In the genomic region with DNA sequence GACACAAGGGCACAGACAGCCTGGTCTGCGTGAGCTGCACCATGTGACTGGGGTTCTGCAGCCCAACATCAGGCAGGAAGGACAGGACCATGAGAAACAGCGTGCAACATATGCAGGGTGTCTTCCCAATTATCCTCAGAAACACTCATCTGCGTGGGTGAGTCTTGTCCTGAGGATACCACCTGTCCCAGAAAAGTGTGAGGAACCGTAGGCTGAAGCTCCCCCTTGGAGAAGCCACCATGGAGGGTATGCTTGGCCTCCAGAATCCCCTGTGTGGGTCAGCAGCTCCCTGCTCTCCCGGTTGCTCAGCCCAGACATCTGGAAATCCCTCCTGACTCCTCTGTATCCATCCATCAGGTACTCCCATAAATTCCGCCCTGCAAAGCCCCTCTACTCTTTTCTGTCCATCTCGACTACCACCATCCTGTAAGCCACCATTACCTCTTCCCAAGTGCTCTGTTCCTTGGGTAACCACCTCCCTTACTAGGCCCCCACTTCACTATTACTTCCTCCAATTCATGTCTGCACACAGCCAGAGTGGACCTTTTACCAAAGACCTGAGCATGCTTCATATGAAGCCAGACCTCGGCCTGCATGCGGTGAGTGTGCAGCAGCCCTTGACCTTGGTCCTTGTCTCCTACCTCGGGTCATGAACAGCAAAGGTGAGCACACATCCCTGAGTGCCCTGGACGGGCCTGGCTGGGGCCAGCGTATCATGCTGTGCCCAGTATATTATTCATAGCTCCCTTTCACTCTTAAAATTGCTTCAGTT, we compare ENCODE assay signal across 22 cellular contexts. TPM values are rescaled to one million over a fixed set of nuclear protein-coding genes. Genes with fewer than 3 reads are reported as not detected.
DNase-seq lines count a peak whose midpoint lies in the region; ATAC-seq, FAIRE-seq and TF ChIP-seq lines count a peak whose summit lies in the region.
"Had no signal": no experiment of that assay in that cellular context is flagged by ENCODE, and none has a peak within 500 bp of the region (broad histone marks: within the 10 kb centered on the region; RNA-seq: fewer than 3 reads in every experiment).

No MANE protein-coding gene starts in this region.

- CTCF ChIA-PET in activated CD4-positive, alpha-beta T cell treated with anti-CD3 and anti-CD28 coated beads for 36 hours (lab: Charles Lee), result interaction anchor here (1.2 kb wide), 1 partner anchor 104 kb away, joined by 3 read pairs; no protein-coding TSS in a partner anchor
- CTCF ChIA-PET in activated CD4-positive, alpha-beta T cell treated with anti-CD3 and anti-CD28 coated beads, Interleukin-2, amount 10 ng/mL, durations not matched to agents 7 days and 5 days (lab: Charles Lee), result interaction anchor here (1.1 kb wide), 1 partner anchor 13 kb away, joined by 4 read pairs; no protein-coding TSS in a partner anchor

- peak overlapping the region; percentile 52 for H3K27ac Mint-ChIP-seq in activated CD4-positive, alpha-beta T cell treated with anti-CD3 and anti-CD28 coated beads for 36 hours
- H3K27ac Mint-ChIP-seq in activated CD4-positive, alpha-beta T cell treated with anti-CD3 and anti-CD28 coated beads, Interleukin-2, amount 10 ng/mL, durations not matched to agents 7 days and 5 days, result no peak overlapping the region
- H3K27ac Mint-ChIP-seq in astrocyte (ENCODE audit: unreplicated experiment), result peak overlapping the region; percentile 81
- H3K27ac Mint-ChIP-seq in stimulated activated effector memory CD8-positive, alpha-beta T cell treated with anti-CD3 and anti-CD28 coated beads, Interleukin-12 subunit alpha, Interleukin-12 subunit beta, amount 100 ng/mL, for 72 hours, result no peak overlapping the region
- H3K27ac Mint-ChIP-seq: activated CD4-positive, alpha-beta T cell treated with anti-CD3 and anti-CD28 coated beads, Interleukin-2, amount 10 ng/mL, durations not matched to agents 24 days and 14 days had no signal

- POLR2A ChIA-PET in activated CD4-positive, alpha-beta T cell treated with anti-CD3 and anti-CD28 coated beads for 36 hours (lab: Charles Lee), result no interaction called here
- POLR2A ChIA-PET in activated CD4-positive, alpha-beta T cell treated with anti-CD3 and anti-CD28 coated beads, Interleukin-2, amount 10 ng/mL, durations not matched to agents 7 days and 5 days (lab: Charles Lee), result no interaction called here

- no peaks in the 10 kb centered on the region for H3K79me2 ChIP-seq in astrocyte (ENCODE audit: insufficient read depth, low read length)

- H3K27me3 ChIP-seq in astrocyte (ENCODE audit: insufficient read depth, low read length) (no peaks in the 10 kb centered on the region), transverse colon (no peaks in the 10 kb centered on the region)

- FAIRE-seq in astrocyte (lab: Jason Lieb, UNC), result no peak
- FAIRE-seq: bronchial epithelial cell, frontal cortex, islet of Langerhans had no signal

- no peaks in the 10 kb centered on the region for H3K27me3 Mint-ChIP-seq in activated CD4-positive, alpha-beta T cell treated with anti-CD3 and anti-CD28 coated beads for 36 hours
- no peaks in the 10 kb centered on the region for H3K27me3 Mint-ChIP-seq in activated CD4-positive, alpha-beta T cell treated with anti-CD3 and anti-CD28 coated beads, Interleukin-2, amount 10 ng/mL, durations not matched to agents 7 days and 5 days
- H3K27me3 Mint-ChIP-seq in astrocyte (ENCODE audit: low read depth, unreplicated experiment), result peaks cover 1% of the 10 kb centered on the region

- H3K4me1 ChIP-seq in astrocyte (ENCODE audit: insufficient read depth, low read length) (peaks cover 27% of the 10 kb centered on the region), transverse colon (peaks cover 0 to 5% (median 2%) of the 10 kb centered on the region in 4 donors)

- no peak for ATAC-seq in activated CD4-positive, alpha-beta T cell treated with anti-CD3 and anti-CD28 coated beads for 36 hours
- no peak for ATAC-seq in HG03095 (IDR thresholded peaks at IDR 0.05; ENCODE audit: unreplicated experiment)
- ATAC-seq in HG02588 (IDR thresholded peaks at IDR 0.05; ENCODE audit: unreplicated experiment), result no peak
- no peak for ATAC-seq in stimulated activated effector memory CD8-positive, alpha-beta T cell treated with anti-CD3 and anti-CD28 coated beads, Interleukin-12 subunit alpha, Interleukin-12 subunit beta, amount 100 ng/mL, for 72 hours
- ATAC-seq: naive thymus-derived CD8-positive, alpha-beta T cell had no signal

- H3K36me3 ChIP-seq in astrocyte (ENCODE audit: insufficient read depth, low read length), result no peaks in the 10 kb centered on the region
- no peaks in the 10 kb centered on the region for H3K36me3 ChIP-seq in transverse colon

- peak overlapping the region; percentile 53 for H3K9ac ChIP-seq in astrocyte (ENCODE audit: low read length)

- peak overlapping the region; percentile 91 for H3K27ac ChIP-seq in astrocyte (ENCODE audit: low read depth, low read length)
- peak overlapping the region; percentile 24 to 30 (median 28) for H3K27ac ChIP-seq in transverse colon

- no peaks in the 10 kb centered on the region for H4K20me1 ChIP-seq in astrocyte (ENCODE audit: insufficient read depth, low read length)

- peaks cover 28% of the 10 kb centered on the region for H3K4me1 Mint-ChIP-seq in activated CD4-positive, alpha-beta T cell treated with anti-CD3 and anti-CD28 coated beads for 36 hours
- H3K4me1 Mint-ChIP-seq in activated CD4-positive, alpha-beta T cell treated with anti-CD3 and anti-CD28 coated beads, Interleukin-2, amount 10 ng/mL, durations not matched to agents 7 days and 5 days, result no peaks in the 10 kb centered on the region
- H3K4me1 Mint-ChIP-seq in astrocyte (ENCODE audit: low read depth, unreplicated experiment), result peaks cover 21% of the 10 kb centered on the region
- peaks cover 21% of the 10 kb centered on the region for H3K4me1 Mint-ChIP-seq in stimulated activated effector memory CD8-positive, alpha-beta T cell treated with anti-CD3 and anti-CD28 coated beads, Interleukin-12 subunit alpha, Interleukin-12 subunit beta, amount 100 ng/mL, for 72 hours
- H3K4me1 Mint-ChIP-seq: naive thymus-derived CD8-positive, alpha-beta T cell had no signal

- H3K4me3 ChIP-seq in astrocyte (ENCODE audit: insufficient read depth, low read depth, low read length) (no peak overlapping the region), transverse colon (no peak overlapping the region)
- H3K4me3 ChIP-seq: skin epidermis had no signal

- 86% methylated on average over 7 to 12 of the region's 12 CpGs for WGBS in transverse colon (ENCODE audit: low coverage in 1 of 2), 2 donors

- H3K9me3 ChIP-seq in astrocyte (ENCODE audit: insufficient read depth, low read depth, low read length) (peaks cover 4% of the 10 kb centered on the region), transverse colon (no peaks in the 10 kb centered on the region)

- in situ Hi-C loops in transverse colon (cut with MboI; ENCODE audit: low pct_ligation_motif_present in 1 of 4, low pct_unique_long_range_greater_than_20kb in 1 of 4, low sequenced_read_pairs in 3 of 4), result no loop called here

- no peak for TF ChIP-seq CTCF in astrocyte (IDR thresholded peaks at IDR 0.05; ENCODE audit: insufficient read depth, low read depth, low read length)
- TF ChIP-seq CTCF in transverse colon (IDR thresholded peaks at IDR 0.05), result no peak

- H3K36me3 Mint-ChIP-seq in activated CD4-positive, alpha-beta T cell treated with anti-CD3 and anti-CD28 coated beads for 36 hours (ENCODE audit: low read depth), result no peaks in the 10 kb centered on the region
- no peaks in the 10 kb centered on the region for H3K36me3 Mint-ChIP-seq in activated CD4-positive, alpha-beta T cell treated with anti-CD3 and anti-CD28 coated beads, Interleukin-2, amount 10 ng/mL, durations not matched to agents 7 days and 5 days (ENCODE audit: low read depth)
- peaks cover 2% of the 10 kb centered on the region for H3K36me3 Mint-ChIP-seq in astrocyte (ENCODE audit: low read depth, unreplicated experiment)
- H3K36me3 Mint-ChIP-seq in stimulated activated effector memory CD8-positive, alpha-beta T cell treated with anti-CD3 and anti-CD28 coated beads, Interleukin-12 subunit alpha, Interleukin-12 subunit beta, amount 100 ng/mL, for 72 hours, result no peaks in the 10 kb centered on the region
- H3K36me3 Mint-ChIP-seq: naive thymus-derived CD8-positive, alpha-beta T cell had no signal

- no peak overlapping the region for H3K4me3 Mint-ChIP-seq in activated CD4-positive, alpha-beta T cell treated with anti-CD3 and anti-CD28 coated beads for 36 hours
- H3K4me3 Mint-ChIP-seq in activated CD4-positive, alpha-beta T cell treated with anti-CD3 and anti-CD28 coated beads, Interleukin-2, amount 10 ng/mL, durations not matched to agents 7 days and 5 days, result no peak overlapping the region
- H3K4me3 Mint-ChIP-seq in astrocyte (ENCODE audit: unreplicated experiment), result peak overlapping the region; percentile 15
- no peak overlapping the region for H3K4me3 Mint-ChIP-seq in stimulated activated effector memory CD8-positive, alpha-beta T cell treated with anti-CD3 and anti-CD28 coated beads, Interleukin-12 subunit alpha, Interleukin-12 subunit beta, amount 100 ng/mL, for 72 hours
- H3K4me3 Mint-ChIP-seq: activated CD4-positive, alpha-beta T cell treated with anti-CD3 and anti-CD28 coated beads, Interleukin-2, amount 10 ng/mL, durations not matched to agents 24 days and 14 days; naive thymus-derived CD8-positive, alpha-beta T cell had no signal

- H2AFZ ChIP-seq in astrocyte (ENCODE audit: low read depth, low read length), result no peak overlapping the region

- H3K4me2 ChIP-seq in astrocyte (ENCODE audit: low read length), result peak overlapping the region; percentile 66

- intact Hi-C loops in activated CD4-positive, alpha-beta T cell treated with anti-CD3 and anti-CD28 coated beads for 36 hours (cut with DNase I, micrococcal nuclease), result loop anchor here in 1 of 2 experiments (2.0 to 5.0 kb wide), 2 partner anchors 72 to 74 kb away; no protein-coding TSS in a partner anchor
- intact Hi-C loops in transverse colon (cut with DNase I; ENCODE audit: low total_unique reads), result no loop called here

- H3K9me3 Mint-ChIP-seq in activated CD4-positive, alpha-beta T cell treated with anti-CD3 and anti-CD28 coated beads for 36 hours (ENCODE audit: low read depth), result no peaks in the 10 kb centered on the region
- H3K9me3 Mint-ChIP-seq in activated CD4-positive, alpha-beta T cell treated with anti-CD3 and anti-CD28 coated beads, Interleukin-2, amount 10 ng/mL, durations not matched to agents 7 days and 5 days, result no peaks in the 10 kb centered on the region
- H3K9me3 Mint-ChIP-seq in astrocyte (ENCODE audit: unreplicated experiment), result peaks cover 5% of the 10 kb centered on the region
- H3K9me3 Mint-ChIP-seq in stimulated activated effector memory CD8-positive, alpha-beta T cell treated with anti-CD3 and anti-CD28 coated beads, Interleukin-12 subunit alpha, Interleukin-12 subunit beta, amount 100 ng/mL, for 72 hours, result no peaks in the 10 kb centered on the region
- H3K9me3 Mint-ChIP-seq: activated CD4-positive, alpha-beta T cell treated with anti-CD3 and anti-CD28 coated beads, Interleukin-2, amount 10 ng/mL, durations not matched to agents 24 days and 14 days; naive thymus-derived CD8-positive, alpha-beta T cell had no signal

- no peak for DNase-seq in activated CD4-positive, alpha-beta T cell treated with anti-CD3 and anti-CD28 coated beads for 36 hours
- DNase-seq in activated CD4-positive, alpha-beta T cell treated with anti-CD3 and anti-CD28 coated beads, Interleukin-2, amount 10 ng/mL, durations not matched to agents 7 days and 5 days, result no peak
- DNase-seq in astrocyte (ENCODE audit: low read depth) (no peak), islet precursor cell (peak; percentile 33), transverse colon (no peak)
- no peak for DNase-seq in stimulated activated effector memory CD8-positive, alpha-beta T cell treated with anti-CD3 and anti-CD28 coated beads, Interleukin-12 subunit alpha, Interleukin-12 subunit beta, amount 100 ng/mL, for 72 hours (ENCODE audit: low spot score in 2 of 2)
- DNase-seq: 8988T; activated CD4-positive, alpha-beta T cell treated with anti-CD3 and anti-CD28 coated beads, Interleukin-2, amount 10 ng/mL, durations not matched to agents 24 days and 14 days; COR-L47; hypothalamus; naive thymus-derived CD8-positive, alpha-beta T cell; NCI-H2107; NCI-H510A; NK-92 treated with Interleukin-12 subunit alpha and Interleukin-12 subunit beta, amount 100 ng/mL, for 24 hours; posterior cingulate gyrus; stimulated activated naive CD8-positive, alpha-beta T cell treated with anti-CD3 and anti-CD28 coated beads, Interleukin-15, Interleukin-2, amounts not matched to agents 100 U/mL and 50 U/mL, for 24 hours had no signal

- TF ChIP-seq POLR2A in transverse colon (IDR thresholded peaks at IDR 0.05), result no peak

- TF ChIP-seq EP300 in transverse colon (IDR thresholded peaks at IDR 0.05; ENCODE audit: low read depth), result no peak

RNA-seq across cellular contexts. Expression of gene ETS2, which starts 33.1 kb away (rescaled TPM):
- 10 to 100 TPM; 44.7 to 61.9 TPM for total RNA-seq in activated CD4-positive, alpha-beta T cell treated with anti-CD3 and anti-CD28 coated beads for 36 hours
- total RNA-seq in activated CD4-positive, alpha-beta T cell treated with anti-CD3 and anti-CD28 coated beads, Interleukin-2, amount 10 ng/mL, durations not matched to agents 7 days and 5 days, result 10 to 100 TPM; 15.2 to 19.7 TPM
- total RNA-seq in astrocyte (37.0 and 40.3 TPM in 2 replicates), transverse colon (100 to 1,000 TPM in 3 of 4 donors, 10 to 100 TPM in 1; 55.1 to 174 (median 127) TPM)

Comparison
In these comparisons a context has a peak if more than half of its experiments do, and no peak if none do; other contexts are left out.
1. H3K27ac Mint-ChIP-seq: peak in activated CD4-positive, alpha-beta T cell treated with anti-CD3 and anti-CD28 coated beads for 36 hours (single experiment) and astrocyte (single experiment); none in activated CD4-positive, alpha-beta T cell treated with anti-CD3 and anti-CD28 coated beads, Interleukin-2, amount 10 ng/mL, durations not matched to agents 7 days and 5 days (single experiment) and stimulated activated effector memory CD8-positive, alpha-beta T cell treated with anti-CD3 and anti-CD28 coated beads, Interleukin-12 subunit alpha, Interleukin-12 subunit beta, amount 100 ng/mL, for 72 hours (single experiment).